ENCODE assay signal across 26 cellular contexts in the genomic region with DNA sequence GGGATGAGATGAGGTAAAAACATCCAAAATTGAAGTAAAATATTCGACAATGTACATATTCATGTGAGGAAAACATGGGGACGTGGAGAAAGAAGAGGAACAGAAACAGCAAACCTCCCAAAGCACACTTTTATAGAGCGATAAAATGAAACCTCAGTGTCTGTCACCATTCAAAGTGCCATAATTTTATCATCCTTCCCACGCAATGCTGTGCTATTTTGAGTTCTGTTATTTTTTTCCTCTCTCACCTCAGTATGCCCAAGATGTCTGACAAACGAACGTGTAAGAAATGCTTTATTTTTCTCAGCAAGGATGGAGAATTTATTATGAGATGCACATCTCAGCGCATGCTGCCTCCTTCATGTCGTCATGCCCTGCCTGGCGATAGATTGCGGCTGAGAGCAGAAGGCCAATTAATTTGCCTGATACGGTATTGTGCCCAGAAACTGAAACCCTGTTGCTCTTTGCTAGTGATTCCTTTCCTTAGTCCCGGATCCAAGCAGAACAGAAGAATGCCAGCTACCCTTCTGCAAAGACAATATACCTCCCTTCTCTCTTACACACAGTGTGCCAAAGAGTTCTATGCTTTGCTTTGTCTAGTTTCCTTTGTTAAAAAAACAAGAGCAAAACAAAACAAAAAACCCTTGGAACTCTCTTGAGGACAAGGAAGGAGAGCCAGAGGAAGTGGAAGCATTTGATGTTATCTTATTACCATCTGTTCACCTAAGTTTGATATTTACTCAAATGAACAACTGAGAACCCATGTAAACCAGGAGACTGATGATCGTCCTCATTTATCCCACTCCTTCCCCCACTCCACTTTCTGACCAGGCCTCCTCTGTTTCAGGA.
DNase-seq lines count a peak whose midpoint lies in the region; ATAC-seq, FAIRE-seq and TF ChIP-seq lines count a peak whose summit lies in the region.
"Had no signal": no experiment of that assay in that cellular context is flagged by ENCODE, and none has a peak within 500 bp of the region (broad histone marks: within the 10 kb centered on the region; RNA-seq: fewer than 3 reads in every experiment).

No MANE protein-coding gene starts in this region.

- TF ChIP-seq POLR2A in GM12878 (IDR thresholded peaks at IDR 0.05; ENCODE audit: low read depth, low read length) (no peak), sigmoid colon (IDR thresholded peaks at IDR 0.05) (no peak), HepG2 (IDR thresholded peaks at IDR 0.05; ENCODE audit: insufficient read depth in 1 of 2, low read depth in 2 of 2, low read length in 2 of 2) (no peak), tibial nerve (IDR thresholded peaks at IDR 0.05) (no peak)

- H3K9me3 ChIP-seq in GM12878 (replicated peaks; ENCODE audit: control insufficient read depth, insufficient read depth, low read length) (no peaks in the 10 kb centered on the region), sigmoid colon (no peaks in the 10 kb centered on the region), HepG2 (ENCODE audit: low read length) (no peaks in the 10 kb centered on the region), tibial nerve (no peaks in the 10 kb centered on the region)
- H3K9me3 ChIP-seq: BE2C, Caco-2, right atrium auricular region, upper lobe of left lung had no signal

- H3K36me3 ChIP-seq in GM12878 (ENCODE audit: control insufficient read depth in 2 of 2, insufficient read depth in 2 of 2, low read length in 1 of 2), result no peaks in the 10 kb centered on the region
- no peaks in the 10 kb centered on the region for H3K36me3 ChIP-seq in sigmoid colon
- no peaks in the 10 kb centered on the region for H3K36me3 ChIP-seq in HepG2 (replicated peaks in 1 of 2; ENCODE audit: control insufficient read depth in 1 of 2, insufficient read depth in 2 of 2, low read length in 2 of 2)
- no peaks in the 10 kb centered on the region for H3K36me3 ChIP-seq in tibial nerve
- H3K36me3 ChIP-seq: BE2C, cardiac muscle cell, right atrium auricular region, upper lobe of left lung had no signal

- WGBS in GM12878 (ENCODE audit: insufficient coverage, insufficient replicate concordance, low lambda C conversion rate, missing lambda C conversion rate), result 79% methylated on average over 13 of the region's 13 CpGs
- WGBS in sigmoid colon, 2 donors, result 87 to 91% methylated on average over 13 of the region's 13 CpGs
- WGBS in HepG2 (ENCODE audit: low lambda C conversion rate), result 96% methylated on average over 13 of the region's 13 CpGs
- 79 to 85% methylated on average over 13 of the region's 13 CpGs for WGBS in tibial nerve, 2 donors

- in situ Hi-C loops in GM12878 (cut with MboI), result no loop called here
- in situ Hi-C loops in HepG2 (cut with HindIII; ENCODE audit: extremely low pct_ligation_motif_present, low pct_unique_long_range_greater_than_20kb), result no loop called here

- no peak overlapping the region for H3K27ac ChIP-seq in GM12878 (ENCODE audit: control insufficient read depth, insufficient read depth)
- H3K27ac ChIP-seq in sigmoid colon, result no peak overlapping the region
- H3K27ac ChIP-seq in HepG2 (ENCODE audit: extremely low read length, insufficient read depth, low read length), result no peak overlapping the region
- H3K27ac ChIP-seq in tibial nerve, result no peak overlapping the region
- H3K27ac ChIP-seq: cardiac muscle cell, foreskin keratinocyte, right atrium auricular region had no signal

- CTCF ChIA-PET in GM12878 (lab: Yijun Ruan, JAX) (no interaction called here), HepG2 (lab: Yijun Ruan, JAX; ENCODE audit: low intra/inter-chr PET ratio, low total read pairs) (no interaction called here)

- H3K4me2 ChIP-seq in GM12878 (ENCODE audit: control insufficient read depth, insufficient read depth) (no peak overlapping the region), HepG2 (ENCODE audit: low read depth, low read length) (no peak overlapping the region)

- no peak overlapping the region for H3K9ac ChIP-seq in GM12878 (ENCODE audit: control insufficient read depth, insufficient read depth, low read length)
- H3K9ac ChIP-seq in HepG2 (ENCODE audit: insufficient read depth, low read depth, low read length), result no peak overlapping the region

- no peaks in the 10 kb centered on the region for H3K79me2 ChIP-seq in GM12878 (ENCODE audit: control insufficient read depth, insufficient read depth, low read length)
- no peaks in the 10 kb centered on the region for H3K79me2 ChIP-seq in HepG2 (ENCODE audit: insufficient read depth, low read length)

- ATAC-seq in left ventricle myocardium superior (peak; percentile 40), Right ventricle myocardium superior (ENCODE audit: poor library complexity) (no peak), GM12878 (no peak), HepG2 (no peak), GM18511 (IDR thresholded peaks at IDR 0.05; ENCODE audit: unreplicated experiment) (no peak)
- ATAC-seq: activated T-cell treated with anti-CD3 and anti-CD28 coated beads, Interleukin-2, amount 50 U/mL, for 4 hours; foreskin keratinocyte; PC-3 had no signal

- BruUV-seq in GM12878 (replicated peaks; lab: Mats Ljungman, UMichigan), result no TSS peak
- no TSS peak for BruUV-seq in HepG2 (replicated peaks; lab: Mats Ljungman, UMichigan)

- FAIRE-seq in GM12878 (lab: Jason Lieb, UNC) (no peak), HepG2 (lab: Jason Lieb, UNC) (no peak)
- FAIRE-seq: kidney had no signal

- intact Hi-C loops in left ventricle myocardium superior (cut with micrococcal nuclease), result no loop called here
- intact Hi-C loops in Right ventricle myocardium superior (cut with DNase I), result no loop called here
- intact Hi-C loops in GM12878 (cut with micrococcal nuclease; ENCODE audit: unreplicated experiment), result no loop called here
- intact Hi-C loops in sigmoid colon (cut with DNase I), result no loop called here
- intact Hi-C loops in HepG2 (cut with micrococcal nuclease; ENCODE audit: unreplicated experiment), result no loop called here

- H3K27me3 ChIP-seq in GM12878 (replicated peaks in 1 of 2; ENCODE audit: control insufficient read depth in 2 of 2, insufficient read depth in 2 of 2, low read length in 1 of 2) (no peaks in the 10 kb centered on the region), sigmoid colon (no peaks in the 10 kb centered on the region), HepG2 (ENCODE audit: control insufficient read depth in 1 of 2, insufficient read depth in 2 of 2, low read length in 2 of 2) (no peaks in the 10 kb centered on the region), tibial nerve (no peaks in the 10 kb centered on the region)
- H3K27me3 ChIP-seq: BE2C, cardiac muscle cell, foreskin keratinocyte, right atrium auricular region, upper lobe of left lung had no signal

- H3K4me3 ChIP-seq in GM12878 (no peak overlapping the region), sigmoid colon (no peak overlapping the region), HepG2 (replicated peaks in 1 of 3; ENCODE audit: insufficient read depth in 1 of 3, low read depth in 2 of 3, low read length in 3 of 3) (no peak overlapping the region), tibial nerve (no peak overlapping the region)
- H3K4me3 ChIP-seq: cardiac muscle cell, right atrium auricular region, upper lobe of left lung had no signal

- no peaks in the 10 kb centered on the region for H3K4me1 ChIP-seq in GM12878 (ENCODE audit: control insufficient read depth, insufficient read depth, low read length)
- no peaks in the 10 kb centered on the region for H3K4me1 ChIP-seq in sigmoid colon
- H3K4me1 ChIP-seq in HepG2 (ENCODE audit: insufficient read depth, low read length), result no peaks in the 10 kb centered on the region
- H3K4me1 ChIP-seq in tibial nerve, result peaks cover 0 to 12% (median 0%) of the 10 kb centered on the region in 4 donors
- H3K4me1 ChIP-seq: Caco-2 had no signal

- RAD21 ChIA-PET in GM12878 (lab: Charles Lee; ENCODE audit: unreplicated experiment), result interaction anchor here (1.0 to 1.8 kb wide), 2 partner anchors 9 to 22 kb away, joined by 3 to 6 read pairs; no protein-coding TSS in a partner anchor

- DNase-seq in left ventricle myocardium superior (no peak), Right ventricle myocardium superior (no peak), GM12878 (ENCODE audit: low read depth, low spot score) (no peak), islet precursor cell (peak; percentile 19), sigmoid colon (no peak), HepG2 (ENCODE audit: low spot score) (no peak), tibial nerve (ENCODE audit: low spot score in 2 of 2) (no peak)
- DNase-seq: activated CD4-positive, alpha-beta T cell treated with anti-CD3 and anti-CD28 coated beads for 4 hours; activated naive CD4-positive, alpha-beta T cell; activated T-cell treated with anti-CD3 and anti-CD28 coated beads, Interleukin-2, amount 50 U/mL, for 4 hours; BE2C; Caco-2; foreskin keratinocyte; H9; kidney; mesenchymal stem cell; naive B cell; NCI-H1436; NCI-H774; PC-3; SHP77 treated with DMSO at 0.1 percent for 48 hours; T-helper 1 cell; upper lobe of left lung had no signal

- TF ChIP-seq EP300 in GM12878 (IDR thresholded peaks at IDR 0.05; ENCODE audit: borderline replicate concordance in 1 of 2, control insufficient read depth in 1 of 2, low read depth in 2 of 2, low read length in 2 of 2) (no peak), sigmoid colon (IDR thresholded peaks at IDR 0.05) (no peak), HepG2 (IDR thresholded peaks at IDR 0.05; ENCODE audit: low read depth in 2 of 2, low read length in 2 of 2) (no peak), HepG2 (CRISPR knock-in tag; IDR thresholded peaks at IDR 0.05; ENCODE audit: borderline replicate concordance) (no peak), tibial nerve (IDR thresholded peaks at IDR 0.05) (no peak)

- H4K20me1 ChIP-seq in GM12878 (ENCODE audit: control insufficient read depth, insufficient read depth) (no peaks in the 10 kb centered on the region), HepG2 (ENCODE audit: insufficient read depth, low read length) (no peaks in the 10 kb centered on the region)

- no peak for TF ChIP-seq RAD21 in GM12878 (IDR thresholded peaks at IDR 0.05; ENCODE audit: insufficient read depth, low read depth, low read length)
- TF ChIP-seq RAD21 in HepG2 (CRISPR knock-in tag; IDR thresholded peaks at IDR 0.05), result no peak

- POLR2A ChIA-PET in GM12878 (lab: Charles Lee) (no interaction called here), HepG2 (lab: Yijun Ruan, JAX) (no interaction called here)

- SMC1A ChIA-PET in GM12878 (lab: Charles Lee; ENCODE audit: uncharacterized antibody, unreplicated experiment), result interaction anchor here (0.9 to 1.4 kb wide), 4 partner anchors 10 to 82 kb away, joined by 3 read pairs; no protein-coding TSS in a partner anchor

- TF ChIP-seq CTCF in GM12878 (IDR thresholded peaks at IDR 0.05 in 2 of 3, conservative IDR thresholded peaks at IDR 0.05 in 1 of 3; ENCODE audit: control insufficient read depth in 2 of 3, extremely low read depth in 1 of 3, insufficient read depth in 1 of 3, low read depth in 3 of 3, low read length in 3 of 3) (no peak), sigmoid colon (IDR thresholded peaks at IDR 0.05) (no peak), HepG2 (CRISPR knock-in tag; IDR thresholded peaks at IDR 0.05) (no peak), tibial nerve (IDR thresholded peaks at IDR 0.05) (no peak)

- no peak overlapping the region for H2AFZ ChIP-seq in GM12878 (ENCODE audit: control insufficient read depth, low read depth, low read length)
- no peak overlapping the region for H2AFZ ChIP-seq in HepG2 (ENCODE audit: low read length)

TF ChIP-seq in GM12878, 131 proteins besides CTCF, POLR2A, EP300 and RAD21 (continues in another document):
- no peak for TF ChIP-seq YBX1 (IDR thresholded peaks at IDR 0.05)
- no peak for TF ChIP-seq SMARCA5 (IDR thresholded peaks at IDR 0.05)

TF ChIP-seq in HepG2, 621 proteins besides CTCF, POLR2A, EP300 and RAD21 (continues in another document):
- no peak for TF ChIP-seq CEBPG (CRISPR knock-in tag; IDR thresholded peaks at IDR 0.05)
